16 cellular contexts compared by ENCODE assay signal in the genomic region with DNA sequence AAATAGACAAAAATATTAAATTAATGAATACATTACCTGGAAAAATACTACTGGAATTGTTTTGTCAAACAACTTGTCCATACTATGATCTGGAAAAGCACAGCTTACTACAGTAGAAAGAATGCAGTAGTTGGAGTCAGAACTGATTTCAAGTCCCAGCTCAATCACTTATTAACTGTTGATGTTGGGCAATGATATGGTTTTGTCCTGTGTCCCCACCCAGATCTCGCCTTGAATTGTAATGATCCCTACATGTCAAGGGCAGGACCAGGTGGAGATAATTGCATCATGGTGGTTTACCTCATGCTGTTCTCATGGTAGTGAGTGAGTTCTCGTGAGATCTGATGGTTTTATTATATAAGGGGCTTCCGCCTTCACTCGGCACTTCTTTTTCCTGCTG.
DNase-seq lines count a peak whose midpoint lies in the region; ATAC-seq and TF ChIP-seq lines count a peak whose summit lies in the region.
"Had no signal": no experiment of that assay in that cellular context is flagged by ENCODE, and none has a peak within 500 bp of the region (broad histone marks: within the 10 kb centered on the region; RNA-seq: fewer than 3 reads in every experiment).

No MANE protein-coding gene starts in this region.

- no peak overlapping the region for H3K27ac Mint-ChIP-seq in endothelial cell (ENCODE audit: unreplicated experiment)
- H3K27ac Mint-ChIP-seq: CD14-positive monocyte; CD8-positive, alpha-beta T cell; HFFc6 had no signal

- peaks cover 33% of the 10 kb centered on the region for H3K36me3 Mint-ChIP-seq in endothelial cell (ENCODE audit: low read depth, unreplicated experiment)
- H3K36me3 Mint-ChIP-seq: CD14-positive monocyte; CD8-positive, alpha-beta T cell had no signal

- peak overlapping the region; percentile 48 for H3K4me3 Mint-ChIP-seq in endothelial cell (ENCODE audit: unreplicated experiment)
- H3K4me3 Mint-ChIP-seq: CD14-positive monocyte; CD8-positive, alpha-beta T cell; HFFc6 had no signal

- DNase-seq in NCI-H748 (lab: John Stamatoyannopoulos, UW; ENCODE audit: unreplicated experiment), result peak; percentile 24
- DNase-seq in NCI-H748 treated with DMSO at 0.1 percent for 48 hours (lab: John Stamatoyannopoulos, UW), result no peak
- DNase-seq in NOMO-1 treated with dmso at 0.1 percent for 144 hours (lab: John Stamatoyannopoulos, UW; ENCODE audit: unreplicated experiment), result peak; percentile 33
- no peak for DNase-seq in endothelial cell (ENCODE audit: low spot score)
- DNase-seq in kidney tubule cell (ENCODE audit: low spot score), result peak; percentile 16
- DNase-seq in HCEC 1CT, result no peak
- no peak for DNase-seq in NK-92 (lab: John Stamatoyannopoulos, UW; ENCODE audit: unreplicated experiment)
- DNase-seq: CD8-positive, alpha-beta T cell; COR-L47; DMS153; DMS79 treated with DMSO at 0.1 percent for 48 hours; EL; GOT3; HFFc6 had no signal

- H3K27me3 Mint-ChIP-seq in endothelial cell (ENCODE audit: unreplicated experiment), result peaks cover 5% of the 10 kb centered on the region

- no peak for TF ChIP-seq CTCF in endothelial cell (IDR thresholded peaks at IDR 0.05; ENCODE audit: unreplicated experiment)

- no peak for ATAC-seq in HG02588 (IDR thresholded peaks at IDR 0.05; ENCODE audit: unreplicated experiment)
- ATAC-seq: CD8-positive, alpha-beta T cell had no signal

- peaks cover 29% of the 10 kb centered on the region for H3K4me1 Mint-ChIP-seq in endothelial cell (ENCODE audit: unreplicated experiment)
- H3K4me1 Mint-ChIP-seq: CD14-positive monocyte had no signal

- H3K9me3 Mint-ChIP-seq in endothelial cell (ENCODE audit: unreplicated experiment), result no peaks in the 10 kb centered on the region
- H3K9me3 Mint-ChIP-seq: HFFc6 had no signal

Comparison
In these comparisons a context has a peak if more than half of its experiments do, and no peak if none do; other contexts are left out.
1. DNase-seq: peak in NCI-H748 (single experiment), NOMO-1 treated with dmso at 0.1 percent for 144 hours (single experiment) and kidney tubule cell (single experiment); none in NCI-H748 treated with DMSO at 0.1 percent for 48 hours (single experiment), endothelial cell (single experiment), HCEC 1CT (single experiment) and NK-92 (single experiment).